ENCODE assay signal across 1 cellular context in genomic region chr17:51185763-51186332, GRCh38.
TF ChIP-seq lines count a peak whose summit lies in the region.

No MANE protein-coding gene starts in this region.

TF ChIP-seq in GM23338, 12 proteins besides CTCF, POLR2A, EP300 and RAD21:
- TF ChIP-seq EZH2 (IDR thresholded peaks at IDR 0.05; ENCODE audit: low read depth, unreplicated experiment) (no peak), ZNF331 (CRISPR knock-in tag; IDR thresholded peaks at IDR 0.05; ENCODE audit: low read depth) (no peak), EZH2phosphoT487 (IDR thresholded peaks at IDR 0.05; ENCODE audit: unreplicated experiment) (no peak), STAT1 (IDR thresholded peaks at IDR 0.05; ENCODE audit: unreplicated experiment) (no peak), JUNB (IDR thresholded peaks at IDR 0.05; ENCODE audit: unreplicated experiment) (no peak), ZNF114 (CRISPR knock-in tag; IDR thresholded peaks at IDR 0.05) (no peak), POLR2AphosphoS5 (IDR thresholded peaks at IDR 0.05; ENCODE audit: low read depth) (no peak), CREB1 (CRISPR knock-in tag; IDR thresholded peaks at IDR 0.05; ENCODE audit: low read depth) (no peak), NANOG (IDR thresholded peaks at IDR 0.05; ENCODE audit: borderline replicate concordance) (no peak)
- TF ChIP-seq, protein P1, sequence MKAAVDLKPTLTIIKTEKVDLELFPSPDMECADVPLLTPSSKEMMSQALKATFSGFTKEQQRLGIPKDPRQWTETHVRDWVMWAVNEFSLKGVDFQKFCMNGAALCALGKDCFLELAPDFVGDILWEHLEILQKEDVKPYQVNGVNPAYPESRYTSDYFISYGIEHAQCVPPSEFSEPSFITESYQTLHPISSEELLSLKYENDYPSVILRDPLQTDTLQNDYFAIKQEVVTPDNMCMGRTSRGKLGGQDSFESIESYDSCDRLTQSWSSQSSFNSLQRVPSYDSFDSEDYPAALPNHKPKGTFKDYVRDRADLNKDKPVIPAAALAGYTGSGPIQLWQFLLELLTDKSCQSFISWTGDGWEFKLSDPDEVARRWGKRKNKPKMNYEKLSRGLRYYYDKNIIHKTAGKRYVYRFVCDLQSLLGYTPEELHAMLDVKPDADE (IDR thresholded peaks at IDR 0.05) = no peak
- TF ChIP-seq, protein P2, sequence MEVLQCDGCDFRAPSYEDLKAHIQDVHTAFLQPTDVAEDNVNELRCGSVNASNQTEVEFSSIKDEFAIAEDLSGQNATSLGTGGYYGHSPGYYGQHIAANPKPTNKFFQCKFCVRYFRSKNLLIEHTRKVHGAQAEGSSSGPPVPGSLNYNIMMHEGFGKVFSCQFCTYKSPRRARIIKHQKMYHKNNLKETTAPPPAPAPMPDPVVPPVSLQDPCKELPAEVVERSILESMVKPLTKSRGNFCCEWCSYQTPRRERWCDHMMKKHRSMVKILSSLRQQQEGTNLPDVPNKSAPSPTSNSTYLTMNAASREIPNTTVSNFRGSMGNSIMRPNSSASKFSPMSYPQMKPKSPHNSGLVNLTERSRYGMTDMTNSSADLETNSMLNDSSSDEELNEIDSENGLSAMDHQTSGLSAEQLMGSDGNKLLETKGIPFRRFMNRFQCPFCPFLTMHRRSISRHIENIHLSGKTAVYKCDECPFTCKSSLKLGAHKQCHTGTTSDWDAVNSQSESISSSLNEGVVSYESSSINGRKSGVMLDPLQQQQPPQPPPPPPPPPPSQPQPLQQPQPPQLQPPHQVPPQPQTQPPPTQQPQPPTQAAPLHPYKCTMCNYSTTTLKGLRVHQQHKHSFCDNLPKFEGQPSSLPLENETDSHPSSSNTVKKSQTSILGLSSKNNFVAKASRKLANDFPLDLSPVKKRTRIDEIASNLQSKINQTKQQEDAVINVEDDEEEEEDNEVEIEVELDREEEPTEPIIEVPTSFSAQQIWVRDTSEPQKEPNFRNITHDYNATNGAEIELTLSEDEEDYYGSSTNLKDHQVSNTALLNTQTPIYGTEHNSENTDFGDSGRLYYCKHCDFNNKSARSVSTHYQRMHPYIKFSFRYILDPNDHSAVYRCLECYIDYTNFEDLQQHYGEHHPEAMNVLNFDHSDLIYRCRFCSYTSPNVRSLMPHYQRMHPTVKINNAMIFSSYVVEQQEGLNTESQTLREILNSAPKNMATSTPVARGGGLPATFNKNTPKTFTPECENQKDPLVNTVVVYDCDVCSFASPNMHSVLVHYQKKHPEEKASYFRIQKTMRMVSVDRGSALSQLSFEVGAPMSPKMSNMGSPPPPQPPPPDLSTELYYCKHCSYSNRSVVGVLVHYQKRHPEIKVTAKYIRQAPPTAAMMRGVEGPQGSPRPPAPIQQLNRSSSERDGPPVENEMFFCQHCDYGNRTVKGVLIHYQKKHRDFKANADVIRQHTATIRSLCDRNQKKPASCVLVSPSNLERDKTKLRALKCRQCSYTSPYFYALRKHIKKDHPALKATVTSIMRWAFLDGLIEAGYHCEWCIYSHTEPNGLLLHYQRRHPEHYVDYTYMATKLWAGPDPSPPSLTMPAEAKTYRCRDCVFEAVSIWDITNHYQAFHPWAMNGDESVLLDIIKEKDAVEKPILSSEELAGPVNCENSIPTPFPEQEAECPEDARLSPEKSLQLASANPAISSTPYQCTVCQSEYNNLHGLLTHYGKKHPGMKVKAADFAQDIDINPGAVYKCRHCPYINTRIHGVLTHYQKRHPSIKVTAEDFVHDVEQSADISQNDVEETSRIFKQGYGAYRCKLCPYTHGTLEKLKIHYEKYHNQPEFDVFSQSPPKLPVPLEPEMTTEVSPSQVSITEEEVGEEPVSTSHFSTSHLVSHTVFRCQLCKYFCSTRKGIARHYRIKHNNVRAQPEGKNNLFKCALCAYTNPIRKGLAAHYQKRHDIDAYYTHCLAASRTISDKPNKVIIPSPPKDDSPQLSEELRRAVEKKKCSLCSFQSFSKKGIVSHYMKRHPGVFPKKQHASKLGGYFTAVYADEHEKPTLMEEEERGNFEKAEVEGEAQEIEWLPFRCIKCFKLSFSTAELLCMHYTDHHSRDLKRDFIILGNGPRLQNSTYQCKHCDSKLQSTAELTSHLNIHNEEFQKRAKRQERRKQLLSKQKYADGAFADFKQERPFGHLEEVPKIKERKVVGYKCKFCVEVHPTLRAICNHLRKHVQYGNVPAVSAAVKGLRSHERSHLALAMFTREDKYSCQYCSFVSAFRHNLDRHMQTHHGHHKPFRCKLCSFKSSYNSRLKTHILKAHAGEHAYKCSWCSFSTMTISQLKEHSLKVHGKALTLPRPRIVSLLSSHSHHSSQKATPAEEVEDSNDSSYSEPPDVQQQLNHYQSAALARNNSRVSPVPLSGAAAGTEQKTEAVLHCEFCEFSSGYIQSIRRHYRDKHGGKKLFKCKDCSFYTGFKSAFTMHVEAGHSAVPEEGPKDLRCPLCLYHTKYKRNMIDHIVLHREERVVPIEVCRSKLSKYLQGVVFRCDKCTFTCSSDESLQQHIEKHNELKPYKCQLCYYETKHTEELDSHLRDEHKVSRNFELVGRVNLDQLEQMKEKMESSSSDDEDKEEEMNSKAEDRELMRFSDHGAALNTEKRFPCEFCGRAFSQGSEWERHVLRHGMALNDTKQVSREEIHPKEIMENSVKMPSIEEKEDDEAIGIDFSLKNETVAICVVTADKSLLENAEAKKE (CRISPR knock-in tag; IDR thresholded peaks at IDR 0.05) = no peak
- TF ChIP-seq, protein P3, sequence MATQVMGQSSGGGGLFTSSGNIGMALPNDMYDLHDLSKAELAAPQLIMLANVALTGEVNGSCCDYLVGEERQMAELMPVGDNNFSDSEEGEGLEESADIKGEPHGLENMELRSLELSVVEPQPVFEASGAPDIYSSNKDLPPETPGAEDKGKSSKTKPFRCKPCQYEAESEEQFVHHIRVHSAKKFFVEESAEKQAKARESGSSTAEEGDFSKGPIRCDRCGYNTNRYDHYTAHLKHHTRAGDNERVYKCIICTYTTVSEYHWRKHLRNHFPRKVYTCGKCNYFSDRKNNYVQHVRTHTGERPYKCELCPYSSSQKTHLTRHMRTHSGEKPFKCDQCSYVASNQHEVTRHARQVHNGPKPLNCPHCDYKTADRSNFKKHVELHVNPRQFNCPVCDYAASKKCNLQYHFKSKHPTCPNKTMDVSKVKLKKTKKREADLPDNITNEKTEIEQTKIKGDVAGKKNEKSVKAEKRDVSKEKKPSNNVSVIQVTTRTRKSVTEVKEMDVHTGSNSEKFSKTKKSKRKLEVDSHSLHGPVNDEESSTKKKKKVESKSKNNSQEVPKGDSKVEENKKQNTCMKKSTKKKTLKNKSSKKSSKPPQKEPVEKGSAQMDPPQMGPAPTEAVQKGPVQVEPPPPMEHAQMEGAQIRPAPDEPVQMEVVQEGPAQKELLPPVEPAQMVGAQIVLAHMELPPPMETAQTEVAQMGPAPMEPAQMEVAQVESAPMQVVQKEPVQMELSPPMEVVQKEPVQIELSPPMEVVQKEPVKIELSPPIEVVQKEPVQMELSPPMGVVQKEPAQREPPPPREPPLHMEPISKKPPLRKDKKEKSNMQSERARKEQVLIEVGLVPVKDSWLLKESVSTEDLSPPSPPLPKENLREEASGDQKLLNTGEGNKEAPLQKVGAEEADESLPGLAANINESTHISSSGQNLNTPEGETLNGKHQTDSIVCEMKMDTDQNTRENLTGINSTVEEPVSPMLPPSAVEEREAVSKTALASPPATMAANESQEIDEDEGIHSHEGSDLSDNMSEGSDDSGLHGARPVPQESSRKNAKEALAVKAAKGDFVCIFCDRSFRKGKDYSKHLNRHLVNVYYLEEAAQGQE (IDR thresholded peaks at IDR 0.05; ENCODE audit: unreplicated experiment) = no peak
